Comparison of ENCODE assay signal across 22 cellular contexts in genomic region chr5:1707467-1707866, GRCh38.
A peak's percentile ranks its signal among the peaks of the same experiment; 100 is the strongest.
DNase-seq lines count a peak whose midpoint lies in the region; TF ChIP-seq lines count a peak whose summit lies in the region.
"Had no signal": no experiment of that assay in that cellular context is flagged by ENCODE, and none has a peak within 500 bp of the region (broad histone marks: within the 10 kb centered on the region; RNA-seq: fewer than 3 reads in every experiment).

No MANE protein-coding gene starts in this region.

- H3K27me3 Mint-ChIP-seq in activated CD4-positive, alpha-beta memory T cell treated with anti-CD3 and anti-CD28 coated beads, Interleukin-2, amount 10 ng/mL, durations not matched to agents 7 days and 5 days, result peaks cover 9% of the 10 kb centered on the region

- intact Hi-C loops in lower leg skin (cut with DNase I; ENCODE audit: low total_unique reads), result no loop called here

- CTCF ChIA-PET in activated CD4-positive, alpha-beta memory T cell treated with anti-CD3 and anti-CD28 coated beads, Interleukin-2, amount 10 ng/mL, durations not matched to agents 7 days and 5 days (lab: Charles Lee), result no interaction called here

- no peak overlapping the region for H4K91ac ChIP-seq in neuronal stem cell (ENCODE audit: low read depth, low read length, poor library complexity)

- WGBS in lower leg skin, 2 donors, result 83 to 85% methylated on average over 6 to 10 of the region's 10 CpGs
- no CpG with 5 or more reads among the region's 10 CpGs for WGBS in neuronal stem cell (ENCODE audit: extremely low coverage in 2 of 2, insufficient read length in 2 of 2, insufficient replicate concordance in 1 of 2), 2 donors

- H4K8ac ChIP-seq in neuronal stem cell (ENCODE audit: low read depth, low read length), result no peak overlapping the region

- H3K79me1 ChIP-seq in neuronal stem cell (ENCODE audit: low read depth, low read length), result peaks cover 4% of the 10 kb centered on the region

- H3K18ac ChIP-seq in neuronal stem cell (ENCODE audit: low read length), result peak overlapping the region; percentile 12

- no peaks in the 10 kb centered on the region for H3K9me3 Mint-ChIP-seq in activated CD4-positive, alpha-beta memory T cell treated with anti-CD3 and anti-CD28 coated beads, Interleukin-2, amount 10 ng/mL, durations not matched to agents 7 days and 5 days
- H3K9me3 Mint-ChIP-seq: CD4-positive, alpha-beta T cell; H9 had no signal

- H3K4me1 Mint-ChIP-seq in activated CD4-positive, alpha-beta memory T cell treated with anti-CD3 and anti-CD28 coated beads, Interleukin-2, amount 10 ng/mL, durations not matched to agents 7 days and 5 days, result peaks cover 12% of the 10 kb centered on the region
- H3K4me1 Mint-ChIP-seq: CD14-positive monocyte had no signal

- POLR2A ChIA-PET in activated CD4-positive, alpha-beta memory T cell treated with anti-CD3 and anti-CD28 coated beads, Interleukin-2, amount 10 ng/mL, durations not matched to agents 7 days and 5 days (lab: Charles Lee), result no interaction called here

- no peak overlapping the region for H2AFZ ChIP-seq in neuronal stem cell (ENCODE audit: low read length)
- H2AFZ ChIP-seq: GM23248 had no signal

- peak overlapping the region; percentile 50 for H2AK5ac ChIP-seq in neuronal stem cell (ENCODE audit: low read depth, low read length)

- peak overlapping the region; percentile 81 for H3K23ac ChIP-seq in neuronal stem cell (ENCODE audit: low read depth, low read length, poor library complexity)

- peak; percentile 22 for DNase-seq in GM13976 (ENCODE audit: low spot score)
- peak; percentile 54 for DNase-seq in coronary artery (ENCODE audit: low spot score)
- peak; percentile 2 to 83 for DNase-seq in lower leg skin (ENCODE audit: low spot score in 2 of 2)
- no peak for DNase-seq in neuronal stem cell (ENCODE audit: low spot score)
- no peak for DNase-seq in SW 1271 (lab: John Stamatoyannopoulos, UW)
- no peak for DNase-seq in SK-N-DZ (ENCODE audit: low spot score)
- DNase-seq in D341Med (ENCODE audit: low spot score), result no peak
- no peak for DNase-seq in activated CD4-positive, alpha-beta memory T cell treated with anti-CD3 and anti-CD28 coated beads, Interleukin-2, amount 10 ng/mL, durations not matched to agents 7 days and 5 days
- DNase-seq: 8988T; ACHN; AML-193; BE2C; CD4-positive, alpha-beta T cell; CD8-positive, alpha-beta memory T cell; DMS53; DMS79 treated with DMSO at 0.1 percent for 48 hours; GF-D8; GM23248; H9 had no signal

- peaks cover 9 to 11% of the 10 kb centered on the region in 2 donors for H3K4me1 ChIP-seq in neuronal stem cell (ENCODE audit: control insufficient read depth in 2 of 2, insufficient read depth in 1 of 2, low read depth in 1 of 2, low read length in 2 of 2)
- H3K4me1 ChIP-seq: A549, BE2C had no signal

- no peak overlapping the region for H3K27ac Mint-ChIP-seq in activated CD4-positive, alpha-beta memory T cell treated with anti-CD3 and anti-CD28 coated beads, Interleukin-2, amount 10 ng/mL, durations not matched to agents 7 days and 5 days
- H3K27ac Mint-ChIP-seq: CD14-positive monocyte; CD4-positive, alpha-beta T cell; H9 had no signal

- H2BK12ac ChIP-seq in neuronal stem cell (ENCODE audit: low read length), result no peak overlapping the region

- no peak overlapping the region for H2BK5ac ChIP-seq in neuronal stem cell (ENCODE audit: low read length)

- H3K14ac ChIP-seq in neuronal stem cell (ENCODE audit: low read length), result no peak overlapping the region

- H3K36me3 Mint-ChIP-seq in activated CD4-positive, alpha-beta memory T cell treated with anti-CD3 and anti-CD28 coated beads, Interleukin-2, amount 10 ng/mL, durations not matched to agents 7 days and 5 days (ENCODE audit: low read depth), result no peaks in the 10 kb centered on the region
- H3K36me3 Mint-ChIP-seq: CD14-positive monocyte; CD8-positive, alpha-beta memory T cell had no signal

- H3K36me3 ChIP-seq in neuronal stem cell (replicated peaks in 1 of 2; ENCODE audit: control insufficient read depth in 2 of 2, insufficient read depth in 2 of 2, low read length in 2 of 2), result no peaks in the 10 kb centered on the region
- H3K36me3 ChIP-seq: BE2C; BLaER1 treated with 17β-estradiol and CSF1 and Interleukin-3, amounts not matched to agents 10 nM and 100 nM had no signal

- no peak for TF ChIP-seq POLR2A in lower leg skin (IDR thresholded peaks at IDR 0.05)

- in situ Hi-C loops in GM13976 (cut with MboI; ENCODE audit: low sequenced_read_pairs, unreplicated experiment), result no loop called here

- H3K9ac ChIP-seq in neuronal stem cell (ENCODE audit: low read depth, low read length, poor library complexity), result no peak overlapping the region
- H3K9ac ChIP-seq: BLaER1 treated with 17β-estradiol and CSF1 and Interleukin-3, amounts not matched to agents 10 nM and 100 nM; GM23248 had no signal

- H3K27ac ChIP-seq in coronary artery (no peak overlapping the region), neuronal stem cell (replicated peaks; ENCODE audit: low read length) (no peak overlapping the region)
- H3K27ac ChIP-seq: A549; BLaER1 treated with 17β-estradiol and CSF1 and Interleukin-3, amounts not matched to agents 10 nM and 100 nM; GM23248 had no signal

- H3K4me2 ChIP-seq in neuronal stem cell (ENCODE audit: insufficient read depth, low read length, poor library complexity, severe bottlenecking), result no peak overlapping the region
- H3K4me2 ChIP-seq: A549 had no signal

- no peaks in the 10 kb centered on the region for H3K27me3 ChIP-seq in neuronal stem cell (ENCODE audit: control insufficient read depth in 3 of 3, insufficient read depth in 3 of 3, low read depth in 1 of 3, low read length in 3 of 3)
- H3K27me3 ChIP-seq: BLaER1 treated with 17β-estradiol and CSF1 and Interleukin-3, amounts not matched to agents 10 nM and 100 nM had no signal

- TF ChIP-seq CTCF in GM13976 (IDR thresholded peaks at IDR 0.05; ENCODE audit: borderline replicate concordance, control extremely low read depth, extremely low read depth, insufficient read depth, missing control alignments) (no peak), coronary artery (IDR thresholded peaks at IDR 0.05) (no peak), lower leg skin (IDR thresholded peaks at IDR 0.05) (no peak)

- no peak overlapping the region for H3K4me3 Mint-ChIP-seq in activated CD4-positive, alpha-beta memory T cell treated with anti-CD3 and anti-CD28 coated beads, Interleukin-2, amount 10 ng/mL, durations not matched to agents 7 days and 5 days
- H3K4me3 Mint-ChIP-seq: CD14-positive monocyte; CD4-positive, alpha-beta T cell; CD8-positive, alpha-beta memory T cell had no signal

- H2BK15ac ChIP-seq in neuronal stem cell (ENCODE audit: low read length), result no peak overlapping the region

- no peak overlapping the region for H3K4me3 ChIP-seq in coronary artery
- no peak overlapping the region for H3K4me3 ChIP-seq in lower leg skin (ENCODE audit: low read depth, poor library complexity, severe bottlenecking)
- no peak overlapping the region for H3K4me3 ChIP-seq in neuronal stem cell (ENCODE audit: low read length in 2 of 2)
- H3K4me3 ChIP-seq: A549; BLaER1 treated with 17β-estradiol and CSF1 and Interleukin-3, amounts not matched to agents 10 nM and 100 nM; GM23248 had no signal

- peaks cover 0 to 2% of the 10 kb centered on the region in 2 donors for H3K9me3 ChIP-seq in neuronal stem cell (replicated peaks in 1 of 2; ENCODE audit: control insufficient read depth in 2 of 2, insufficient read depth in 1 of 2, low read depth in 1 of 2, low read length in 2 of 2)
- H3K9me3 ChIP-seq: A549; BE2C; BLaER1 treated with 17β-estradiol and CSF1 and Interleukin-3, amounts not matched to agents 10 nM and 100 nM had no signal

- H3K4ac ChIP-seq in neuronal stem cell (ENCODE audit: low read length), result no peak overlapping the region

- peak overlapping the region; percentile 56 for H2BK120ac ChIP-seq in neuronal stem cell (ENCODE audit: low read depth, low read length)

Comparison
In these comparisons a context has a peak if more than half of its experiments do, and no peak if none do; other contexts are left out.
1. DNase-seq: peak in GM13976 (single experiment), coronary artery (single experiment) and lower leg skin (2 of 2); none in neuronal stem cell (single experiment), SW 1271 (0 of 2), SK-N-DZ (single experiment), D341Med (single experiment) and activated CD4-positive, alpha-beta memory T cell treated with anti-CD3 and anti-CD28 coated beads, Interleukin-2, amount 10 ng/mL, durations not matched to agents 7 days and 5 days (single experiment).